ENCODE assay signal across 29 cellular contexts in genomic region chr5:6187501-6187900, GRCh38.
"Had no signal": no experiment of that assay in that cellular context is flagged by ENCODE, and none has a peak within 500 bp of the region (broad histone marks: within the 10 kb centered on the region; RNA-seq: fewer than 3 reads in every experiment).

No MANE protein-coding gene starts in this region.

- H2AFZ ChIP-seq: PC-9 had no signal

- ATAC-seq: activated CD8-positive, alpha-beta memory T cell treated with anti-CD3 and anti-CD28 coated beads, Interleukin-2, amount 10 ng/mL, durations not matched to agents 7 days and 5 days; activated T-cell treated with anti-CD3 and anti-CD28 coated beads, Interleukin-2, amount 50 U/mL, for 72 hours; activated T-helper 17 cell treated with anti-CD3 and anti-CD28 coated beads, Interleukin-2, amount 50 U/mL, for 72 hours; Right ventricle myocardium inferior had no signal

- H3K27me3 ChIP-seq: ascending aorta, cardiac muscle cell had no signal

- H3K4me1 ChIP-seq: ascending aorta had no signal

- H3K36me3 ChIP-seq: ascending aorta, cardiac muscle cell, WERI-Rb-1 had no signal

- DNase-seq: activated CD4-positive, alpha-beta memory T cell treated with anti-CD3 and anti-CD28 coated beads, Interleukin-2, amount 10 ng/mL, durations not matched to agents 7 days and 5 days; activated CD4-positive, alpha-beta T cell treated with anti-CD3 and anti-CD28 coated beads for 1 hour; activated CD4-positive, alpha-beta T cell treated with anti-CD3 and anti-CD28 coated beads for 48 hours; activated CD4-positive, CD25-positive, alpha-beta regulatory T cell; activated CD8-positive, alpha-beta memory T cell treated with anti-CD3 and anti-CD28 coated beads for 24 hours; activated CD8-positive, alpha-beta memory T cell treated with anti-CD3 and anti-CD28 coated beads, Interleukin-2, amount 10 ng/mL, durations not matched to agents 7 days and 5 days; activated effector memory CD4-positive, alpha-beta T cell treated with anti-CD3 and anti-CD28 coated beads, Interleukin-2, amount 50 U/mL, for 16 hours; activated naive CD4-positive, alpha-beta T cell; activated naive CD4-positive, alpha-beta T cell treated with anti-CD3 and anti-CD28 coated beads, Interleukin-2, amount 50 U/mL, for 16 hours; activated naive CD8-positive, alpha-beta T cell treated with anti-CD3 and anti-CD28 coated beads, Interleukin-2, amount 10 ng/mL, durations not matched to agents 7 days and 5 days; activated T-cell treated with anti-CD3 and anti-CD28 coated beads, Interleukin-2, amount 50 U/mL, for 1 hour; activated T-cell treated with anti-CD3 and anti-CD28 coated beads, Interleukin-2, amount 50 U/mL, for 72 hours; amygdala; MM.1S; NCI-H146; NCI-H187; NCI-H2107; NCI-H2171; NCI-H446; PC-9; SIG-M5; T1000; WERI-Rb-1 had no signal

- FAIRE-seq: RCC 7860 had no signal

- H3K27ac ChIP-seq: ascending aorta, cardiac muscle cell, PC-9, RWPE1, WERI-Rb-1 had no signal

- H3K4me3 ChIP-seq: ascending aorta, cardiac muscle cell, PC-9 had no signal

- H3K4me2 ChIP-seq: PC-9 had no signal

- H3K9me3 ChIP-seq: ascending aorta had no signal
